In the genomic region with DNA sequence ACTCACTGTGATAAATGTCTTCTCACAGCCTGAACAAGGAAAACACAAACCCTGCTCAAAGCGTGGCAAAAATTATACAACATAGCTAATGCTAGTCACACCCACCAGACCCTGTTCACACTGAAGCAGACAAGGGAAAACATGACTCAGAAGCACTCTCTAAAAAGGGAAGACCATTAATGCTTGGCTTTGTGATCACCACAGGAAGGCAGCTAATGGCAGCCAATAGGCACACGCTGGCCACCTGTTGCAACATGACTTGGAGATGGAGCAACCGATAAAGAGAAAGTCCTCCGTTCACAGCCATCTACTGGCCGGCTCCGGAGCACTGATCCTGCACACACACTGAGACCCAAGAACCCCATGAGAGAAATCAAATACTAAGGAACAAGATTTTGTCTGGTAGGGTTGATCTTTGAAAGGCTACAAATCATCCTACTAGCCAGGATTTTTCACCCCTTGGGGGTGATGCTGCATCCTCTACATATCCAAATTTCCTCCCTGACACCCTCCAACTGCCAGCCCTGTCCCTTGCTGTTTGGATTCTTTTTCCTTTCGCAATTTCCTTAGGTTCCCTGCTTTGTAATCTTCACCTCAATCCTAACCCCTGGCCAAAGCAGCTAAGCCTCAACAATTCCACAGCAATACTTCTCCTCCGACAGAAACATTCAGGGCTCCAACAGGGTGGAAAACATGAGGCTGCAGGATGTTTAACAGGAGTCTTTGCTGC, we compare ENCODE assay signal across 8 cellular contexts. TPM values are rescaled to one million over a fixed set of nuclear protein-coding genes. Genes with fewer than 3 reads are reported as not detected.
DNase-seq lines count a peak whose midpoint lies in the region; TF ChIP-seq lines count a peak whose summit lies in the region.

No MANE protein-coding gene starts in this region.

- H3F3A ChIP-seq in SK-N-SH (replicated peaks; ENCODE audit: insufficient read depth) = peaks cover 1% of the 10 kb centered on the region

- peaks cover 20 to 36% of the 10 kb centered on the region in 2 experiments for H3K4me1 ChIP-seq in SK-N-SH (ENCODE audit: control insufficient read depth in 1 of 2, insufficient read depth in 2 of 2, low read depth in 1 of 2, low read length in 1 of 2)

- peak overlapping the region; percentile 97 for H3K4me3 Mint-ChIP-seq in type B pancreatic cell

- no peaks in the 10 kb centered on the region for H3K27me3 Mint-ChIP-seq in type B pancreatic cell

- H3K27me3 ChIP-seq in SK-N-SH (ENCODE audit: insufficient read depth) = no peaks in the 10 kb centered on the region

- DNase-seq in DMS 273 treated with DMSO at 0.1 percent for 48 hours (lab: John Stamatoyannopoulos, UW) = peak; percentile 74
- peak; percentile 91 to 93 for DNase-seq in Kasumi-1 (lab: John Stamatoyannopoulos, UW)
- DNase-seq in SK-N-SH = no peak
- peak; percentile 85 for DNase-seq in epithelial cell of proximal tubule (ENCODE audit: low read depth)
- peak; percentile 28 for DNase-seq in midbrain (lab: John Stamatoyannopoulos, UW)
- DNase-seq in type B pancreatic cell (ENCODE audit: extremely low spot score, unreplicated experiment) = no peak
- no peak for DNase-seq in NCI-H1930 (lab: John Stamatoyannopoulos, UW)
- no peak for DNase-seq in DMS114 treated with DMSO at 0.1 percent for 48 hours (lab: John Stamatoyannopoulos, UW; ENCODE audit: unreplicated experiment)

- H2AFZ ChIP-seq in SK-N-SH (ENCODE audit: low read depth) = no peak overlapping the region

- no peaks in the 10 kb centered on the region for H3K9me3 Mint-ChIP-seq in type B pancreatic cell

- H3K36me3 Mint-ChIP-seq in type B pancreatic cell = peaks cover 38% of the 10 kb centered on the region

- H3K27ac Mint-ChIP-seq in type B pancreatic cell = peak overlapping the region; percentile 88

- H3K36me3 ChIP-seq in SK-N-SH (replicated peaks in 1 of 2; ENCODE audit: control insufficient read depth in 1 of 2, insufficient read depth in 2 of 2, low read length in 1 of 2) = peaks cover 23 to 48% of the 10 kb centered on the region in 2 experiments

- no peak overlapping the region; a peak in 1 of 4 replicates for H3K27ac ChIP-seq in SK-N-SH (ENCODE audit: low read depth in 2 of 2, low read length in 1 of 2)

- H3K9me3 ChIP-seq in SK-N-SH = no peaks in the 10 kb centered on the region

- H3K4me2 ChIP-seq in SK-N-SH = peak overlapping the region; percentile 92

- CTCF ChIA-PET in SK-N-SH (lab: Yijun Ruan, JAX) = interaction anchor here (1.1 to 3.1 kb wide), 4 partner anchors 53 to 370 kb away, joined by 3 to 15 read pairs (median 4); no protein-coding TSS in a partner anchor

- TF ChIP-seq CTCF in SK-N-SH (IDR thresholded peaks at IDR 0.05) (no peak), epithelial cell of proximal tubule (conservative IDR thresholded peaks at IDR 0.05; ENCODE audit: low read depth, low read length) (peak; percentile 26), type B pancreatic cell (conservative IDR thresholded peaks at IDR 0.05) (no peak)

- H3K4me3 ChIP-seq in SK-N-SH (ENCODE audit: low read depth in 2 of 2, low read length in 1 of 2) (peak overlapping the region; percentile 12 to 88; a peak in 3 of 4 replicates), epithelial cell of proximal tubule (ENCODE audit: low read depth, low read length) (peak overlapping the region; percentile 85)

- H3K9me2 ChIP-seq in SK-N-SH = no peaks in the 10 kb centered on the region

- peaks cover 51% of the 10 kb centered on the region for H4K20me1 ChIP-seq in SK-N-SH (ENCODE audit: insufficient read depth)

- H3K9ac ChIP-seq in SK-N-SH = no peak overlapping the region

- POLR2A ChIA-PET in SK-N-SH (lab: Yijun Ruan, JAX) = interaction anchor here (0.6 to 1.2 kb wide), 2 partner anchors 10 to 133 kb away, joined by 3 read pairs; no protein-coding TSS in a partner anchor

- H3K79me2 ChIP-seq in SK-N-SH (ENCODE audit: insufficient read depth) = peaks cover 74% of the 10 kb centered on the region

- TF ChIP-seq RAD21 in SK-N-SH (IDR thresholded peaks at IDR 0.05; ENCODE audit: low read length) = no peak

- 49% methylated on average over 8 of the region's 8 CpGs for WGBS in SK-N-SH (ENCODE audit: low lambda C conversion rate)

- no peak for TF ChIP-seq EP300 in SK-N-SH (IDR thresholded peaks at IDR 0.05; ENCODE audit: borderline replicate concordance in 1 of 2, low read depth in 1 of 2, low read length in 1 of 2)

- H3K4me1 Mint-ChIP-seq in type B pancreatic cell (ENCODE audit: unreplicated experiment) = peaks cover 33% of the 10 kb centered on the region

TF ChIP-seq in SK-N-SH, 30 proteins besides CTCF, POLR2A, EP300 and RAD21:
- TF ChIP-seq EZH2phosphoT487 (IDR thresholded peaks at IDR 0.05; ENCODE audit: borderline replicate concordance, low read depth) (no peak), TEAD4 (IDR thresholded peaks at IDR 0.05; ENCODE audit: borderline replicate concordance, insufficient read depth) (no peak), FOSL2 (IDR thresholded peaks at IDR 0.05; ENCODE audit: borderline replicate concordance, low read depth) (0 out of 2 replicates have a peak, but pooled peaks have one; percentile 8), GABPA (IDR thresholded peaks at IDR 0.05; ENCODE audit: low read depth) (no peak)
- TF ChIP-seq, protein P1, sequence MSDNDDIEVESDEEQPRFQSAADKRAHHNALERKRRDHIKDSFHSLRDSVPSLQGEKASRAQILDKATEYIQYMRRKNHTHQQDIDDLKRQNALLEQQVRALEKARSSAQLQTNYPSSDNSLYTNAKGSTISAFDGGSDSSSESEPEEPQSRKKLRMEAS (IDR thresholded peaks at IDR 0.05; ENCODE audit: low read depth) = peak; percentile 33; the same call in 1 of the 2 replicates

RNA-seq across cellular contexts. Expression of a gene that starts 3.2 kb away (rescaled TPM):
- polyA plus RNA-seq in SK-N-SH (2012; rRNA removed) = 8.5 and 9.1 TPM in 2 replicates
- 4.4 and 6.4 TPM in 2 replicates for polyA plus RNA-seq in SK-N-SH (2012; cell fraction: cytosol; rRNA removed)
- polyA plus RNA-seq in SK-N-SH (2012; cell fraction: nucleus; rRNA removed) = 25.7 and 27.7 TPM in 2 replicates
- total RNA-seq in epithelial cell of proximal tubule (19.3 and 20.5 TPM in 2 replicates), type B pancreatic cell (ENCODE audit: low replicate concordance) (29.0 and 30.0 TPM in 2 replicates)

RNA-seq across cellular contexts. Expression of a gene that starts 45.1 kb away (rescaled TPM):
- polyA plus RNA-seq in SK-N-SH (2012; rRNA removed) = not detected in 2 replicates
- not detected in 2 replicates for polyA plus RNA-seq in SK-N-SH (2012; cell fraction: cytosol; rRNA removed)
- polyA plus RNA-seq in SK-N-SH (2012; cell fraction: nucleus; rRNA removed) = 0.05 TPM in 1 of 2 replicates, not detected in the other
- not detected in 2 replicates for total RNA-seq in epithelial cell of proximal tubule
- not detected in 2 replicates for total RNA-seq in type B pancreatic cell (ENCODE audit: low replicate concordance)

RNA-seq across cellular contexts. Expression of a gene that starts 51.5 kb away (rescaled TPM):
- 0.37 and 0.41 TPM in 2 replicates for polyA plus RNA-seq in SK-N-SH (2012; rRNA removed)
- polyA plus RNA-seq in SK-N-SH (2012; cell fraction: cytosol; rRNA removed) = 0.26 and 0.37 TPM in 2 replicates
- 0.48 and 0.76 TPM in 2 replicates for polyA plus RNA-seq in SK-N-SH (2012; cell fraction: nucleus; rRNA removed)
- total RNA-seq in epithelial cell of proximal tubule (0.29 TPM in 2 replicates), type B pancreatic cell (ENCODE audit: low replicate concordance) (0.31 and 0.67 TPM in 2 replicates)

Comparison
In these comparisons a context has a peak if more than half of its experiments do, and no peak if none do; other contexts are left out.
1. DNase-seq: peak in DMS 273 treated with DMSO at 0.1 percent for 48 hours (single experiment), Kasumi-1 (2 of 2), epithelial cell of proximal tubule (single experiment) and midbrain (single experiment); none in SK-N-SH (single experiment), type B pancreatic cell (single experiment), NCI-H1930 (0 of 2) and DMS114 treated with DMSO at 0.1 percent for 48 hours (single experiment).